In genomic region chr1:167936068-167936929, GRCh38 we compare ENCODE assay signal across 8 cellular contexts. TPM values are rescaled to one million over a fixed set of nuclear protein-coding genes. Genes with fewer than 3 reads are reported as not detected.
DNase-seq lines count a peak whose midpoint lies in the region; ATAC-seq and TF ChIP-seq lines count a peak whose summit lies in the region.

DCAF6 (plus strand) TSS chr1:167936683; CDS start chr1:167936912, 229 bp downstream.

- no peaks in the 10 kb centered on the region for H3K9me3 ChIP-seq in DOHH2 (ENCODE audit: control insufficient read depth, insufficient read depth, low read length)

- H3F3A ChIP-seq in DOHH2 (ENCODE audit: control insufficient read depth, insufficient read depth) (peaks cover 4% of the 10 kb centered on the region; the same call in 1 of the 2 replicates), GM23338 (replicated peaks; ENCODE audit: low read depth) (0 out of 2 replicates have a peak, but pooled peaks cover 3% of the 10 kb centered on the region)

- H3K4me3 Mint-ChIP-seq in GM23338, result peak within 1 kb of the TSS; percentile 84
- H3K4me3 Mint-ChIP-seq in naive B cell, result peak within 1 kb of the TSS; percentile 88 to 100 (median 94)
- peak within 1 kb of the TSS; percentile 92 for H3K4me3 Mint-ChIP-seq in stimulated activated memory B cell treated with anti-CD40 and anti-IgM and Interleukin-4, amounts not matched to agents 10 μg/mL and 1 μg/mL and 100 μg/mL, for 72 hours

- H3K27me3 ChIP-seq in DOHH2 (ENCODE audit: control insufficient read depth, low read length) (no peaks in the 10 kb centered on the region), GM23338 (ENCODE audit: insufficient read depth) (no peaks in the 10 kb centered on the region)

- DNase-seq in GM23338 (ENCODE audit: low spot score) (peak; percentile 98), LHCN-M2 (ENCODE audit: low read depth) (peak; percentile 98), RPMI8226 (peak; percentile 99), fibroblast of gingiva (ENCODE audit: low read depth) (peak; percentile 99), naive B cell (peak; percentile 99)
- DNase-seq in activated T-helper 1 cell treated with anti-CD3 and anti-CD28 coated beads, Interleukin-2, amount 50 U/mL, for 16 hours (ENCODE audit: low read depth in 1 of 2, low spot score in 1 of 2), result peak; percentile 89 to 97

- H3K9me3 Mint-ChIP-seq in GM23338 (no peaks in the 10 kb centered on the region; the same call in 2 of the 3 replicates), naive B cell (no peaks in the 10 kb centered on the region)
- no peaks in the 10 kb centered on the region for H3K9me3 Mint-ChIP-seq in stimulated activated memory B cell treated with anti-CD40 and anti-IgM and Interleukin-4, amounts not matched to agents 10 μg/mL and 1 μg/mL and 100 μg/mL, for 72 hours

- ATAC-seq in GM23338 (peak; percentile 83), naive B cell (ENCODE audit: low read depth in 2 of 2) (peak; percentile 71 to 72)
- peak; percentile 92 for ATAC-seq in stimulated activated memory B cell treated with anti-CD40 and anti-IgM and Interleukin-4, amounts not matched to agents 10 μg/mL and 1 μg/mL and 100 μg/mL, for 72 hours

- peaks cover 14% of the 10 kb centered on the region for H3K27me3 Mint-ChIP-seq in GM23338 (ENCODE audit: insufficient read depth, low read depth, poor library complexity)
- H3K27me3 Mint-ChIP-seq in naive B cell, result no peaks in the 10 kb centered on the region
- H3K27me3 Mint-ChIP-seq in stimulated activated memory B cell treated with anti-CD40 and anti-IgM and Interleukin-4, amounts not matched to agents 10 μg/mL and 1 μg/mL and 100 μg/mL, for 72 hours, result no peaks in the 10 kb centered on the region

- H3K27ac ChIP-seq in DOHH2 (ENCODE audit: low read depth, low read length), result peak within 1 kb of the TSS; percentile 88
- H3K27ac ChIP-seq in GM23338 (ENCODE audit: low read depth), result peak within 1 kb of the TSS; percentile 95

- H3K4me3 ChIP-seq in DOHH2 (ENCODE audit: low read length) (peak within 1 kb of the TSS; percentile 87), GM23338 (peak within 1 kb of the TSS; percentile 55)

- H3K4me2 ChIP-seq in DOHH2 (ENCODE audit: low read length) (peak within 1 kb of the TSS; percentile 85), GM23338 (peak within 1 kb of the TSS; percentile 93)

- TF ChIP-seq CTCF in DOHH2 (IDR thresholded peaks at IDR 0.05; ENCODE audit: low read depth, low read length, poor library complexity, severe bottlenecking), result no peak
- TF ChIP-seq CTCF in GM23338 (conservative IDR thresholded peaks at IDR 0.05; ENCODE audit: low read depth in 2 of 2), result no peak

- peak within 1 kb of the TSS; percentile 77 for H2AFZ ChIP-seq in GM23338

- H4K20me1 ChIP-seq in DOHH2 (ENCODE audit: control insufficient read depth, insufficient read depth, low read depth, low read length), result no peaks in the 10 kb centered on the region
- H4K20me1 ChIP-seq in GM23338 (replicated peaks; ENCODE audit: insufficient read depth), result no peaks in the 10 kb centered on the region

- peaks cover 15% of the 10 kb centered on the region for H3K4me1 Mint-ChIP-seq in GM23338
- peaks cover 22 to 45% (median 32%) of the 10 kb centered on the region in 3 donors for H3K4me1 Mint-ChIP-seq in naive B cell
- peaks cover 32% of the 10 kb centered on the region for H3K4me1 Mint-ChIP-seq in stimulated activated memory B cell treated with anti-CD40 and anti-IgM and Interleukin-4, amounts not matched to agents 10 μg/mL and 1 μg/mL and 100 μg/mL, for 72 hours

- H3K79me2 ChIP-seq in DOHH2 (ENCODE audit: control insufficient read depth, low read length) (peaks cover 84% of the 10 kb centered on the region), GM23338 (replicated peaks; ENCODE audit: insufficient read depth) (peaks cover 75% of the 10 kb centered on the region)

- H3K36me3 ChIP-seq in DOHH2 (ENCODE audit: control insufficient read depth, low read length), result peaks cover 6% of the 10 kb centered on the region; the same call in 1 of the 2 replicates
- no peaks in the 10 kb centered on the region for H3K36me3 ChIP-seq in GM23338 (ENCODE audit: insufficient read depth)

- peak within 1 kb of the TSS; percentile 100 for H3K27ac Mint-ChIP-seq in GM23338
- peak within 1 kb of the TSS; percentile 88 to 100 (median 99) for H3K27ac Mint-ChIP-seq in naive B cell
- peak within 1 kb of the TSS; percentile 86 for H3K27ac Mint-ChIP-seq in stimulated activated memory B cell treated with anti-CD40 and anti-IgM and Interleukin-4, amounts not matched to agents 10 μg/mL and 1 μg/mL and 100 μg/mL, for 72 hours

- H3K4me1 ChIP-seq in DOHH2 (ENCODE audit: control insufficient read depth, low read length), result peaks cover 30% of the 10 kb centered on the region
- H3K4me1 ChIP-seq in GM23338 (ENCODE audit: insufficient read depth), result peaks cover 25% of the 10 kb centered on the region

- H3K36me3 Mint-ChIP-seq in GM23338 (ENCODE audit: low read depth) (peaks cover 3% of the 10 kb centered on the region; the same call in 1 of the 3 replicates), naive B cell (no peaks in the 10 kb centered on the region)
- no peaks in the 10 kb centered on the region for H3K36me3 Mint-ChIP-seq in stimulated activated memory B cell treated with anti-CD40 and anti-IgM and Interleukin-4, amounts not matched to agents 10 μg/mL and 1 μg/mL and 100 μg/mL, for 72 hours

- no peaks in the 10 kb centered on the region for H3K9me2 ChIP-seq in DOHH2 (replicated peaks; ENCODE audit: control insufficient read depth, low read length)
- H3K9me2 ChIP-seq in GM23338 (ENCODE audit: insufficient read depth), result no peaks in the 10 kb centered on the region

TF ChIP-seq in GM23338, 12 proteins besides CTCF, POLR2A, EP300 and RAD21:
- TF ChIP-seq STAT1 (IDR thresholded peaks at IDR 0.05; ENCODE audit: unreplicated experiment) (no peak), ETS1 (IDR thresholded peaks at IDR 0.05) (peak; percentile 83; the same call in 1 of the 2 replicates)

RNA-seq across cellular contexts. Expression of gene DCAF6, which starts in this region (rescaled TPM):
- 24.6 and 27.3 TPM in 2 replicates for total RNA-seq in GM23338 (2014; rRNA removed; shearing (Covaris generic))
- polyA plus RNA-seq in GM23338 (2016; fragmentation: Nextera tagmentation; extraction: Ambion mirVana) (16.7 and 18.6 TPM in 2 replicates), naive B cell (ENCODE audit: low read depth in 6 of 6) (10 to 100 TPM in 5 of 6 donors, 1 to 10 TPM in 1; 9.9 to 19.5 (median 15.9) TPM)
- 36.9 and 46.5 TPM in 2 replicates for total RNA-seq in LHCN-M2 (2014; rRNA removed)
- 54.9 TPM for polyA plus RNA-seq in LHCN-M2 (2012)

Comparison
In these comparisons a context has a peak if more than half of its experiments do, and no peak if none do; other contexts are left out.
1. Peak in every context shown above with its lines: DNase-seq, ATAC-seq, H3K4me3 ChIP-seq and H3K27ac ChIP-seq.